In genomic region chr6:41607036-41607435, GRCh38 we compare ENCODE assay signal across 29 cellular contexts. TPM values are rescaled to one million over a fixed set of nuclear protein-coding genes. Genes with fewer than 3 reads are reported as not detected.
"Had no signal": no experiment of that assay in that cellular context is flagged by ENCODE, and none has a peak within 500 bp of the region (broad histone marks: within the 10 kb centered on the region; RNA-seq: fewer than 3 reads in every experiment).

No MANE protein-coding gene starts in this region.

- H3K36me3 ChIP-seq: neutrophil, ovary, right lobe of liver, sigmoid colon, stomach, thoracic aorta, thyroid gland, tibial nerve, upper lobe of left lung, vagina had no signal

- H3K27ac Mint-ChIP-seq: natural killer cell; nephron; progenitor cell of endocrine pancreas; stimulated activated memory B cell treated with anti-CD40 and anti-IgM and Interleukin-4, amounts not matched to agents 10 μg/mL and 1 μg/mL and 100 μg/mL, for 72 hours had no signal

- H3K27ac ChIP-seq: neutrophil, ovary, parathyroid adenoma, psoas muscle, right lobe of liver, sigmoid colon, stomach, thoracic aorta, thyroid gland, tibial nerve, upper lobe of left lung, vagina had no signal

- FAIRE-seq: small intestine, urothelium cell line had no signal

- H2AFZ ChIP-seq: parathyroid adenoma had no signal

- H3K36me3 Mint-ChIP-seq: naive thymus-derived CD4-positive, alpha-beta T cell; natural killer cell; stimulated activated memory B cell treated with anti-CD40 and anti-IgM and Interleukin-4, amounts not matched to agents 10 μg/mL and 1 μg/mL and 100 μg/mL, for 72 hours had no signal

- H3K9me3 Mint-ChIP-seq: natural killer cell; stimulated activated memory B cell treated with anti-CD40 and anti-IgM and Interleukin-4, amounts not matched to agents 10 μg/mL and 1 μg/mL and 100 μg/mL, for 72 hours had no signal

- H3K9ac ChIP-seq: parathyroid adenoma had no signal

- ATAC-seq: naive thymus-derived CD4-positive, alpha-beta T cell; natural killer cell; psoas muscle; right cardiac atrium; right lobe of liver; stimulated activated memory B cell treated with anti-CD40 and anti-IgM and Interleukin-4, amounts not matched to agents 10 μg/mL and 1 μg/mL and 100 μg/mL, for 72 hours; stimulated activated naive CD8-positive, alpha-beta T cell treated with anti-CD3 and anti-CD28 coated beads, Interleukin-15, Interleukin-2, amounts not matched to agents 100 U/mL and 50 U/mL, for 24 hours had no signal

- H3K27me3 ChIP-seq: ovary, right lobe of liver, sigmoid colon, thyroid gland, tibial nerve, upper lobe of left lung, vagina had no signal

- H3K4me3 ChIP-seq: ovary, psoas muscle, right lobe of liver, sigmoid colon, stomach, thoracic aorta, thyroid gland, tibial nerve, upper lobe of left lung, vagina had no signal

- H3K9me3 ChIP-seq: neutrophil, ovary, psoas muscle, right lobe of liver, sigmoid colon, stomach, thoracic aorta, thyroid gland, tibial nerve, upper lobe of left lung, vagina had no signal

- H3K79me2 ChIP-seq: parathyroid adenoma had no signal

- H3K4me3 Mint-ChIP-seq: naive thymus-derived CD4-positive, alpha-beta T cell; natural killer cell; nephron; stimulated activated memory B cell treated with anti-CD40 and anti-IgM and Interleukin-4, amounts not matched to agents 10 μg/mL and 1 μg/mL and 100 μg/mL, for 72 hours had no signal

- DNase-seq: naive thymus-derived CD4-positive, alpha-beta T cell; natural killer cell; nucleus accumbens; ovary; psoas muscle; right cardiac atrium; right lobe of liver; sigmoid colon; small intestine; stimulated activated CD4-positive, alpha-beta T cell treated with anti-CD3 and anti-CD28 coated beads, Interleukin-15, amount 100 ng/mL, for 24 hours; stimulated activated CD4-positive, alpha-beta T cell treated with anti-CD3 and anti-CD28 coated beads, Interleukin-2, amount 100 ng/mL, for 24 hours; stimulated activated CD4-positive, alpha-beta T cell treated with anti-CD3 and anti-CD28 coated beads, Interleukin-2, amount 100 ng/mL, for 48 hours; stimulated activated CD4-positive, alpha-beta T cell treated with anti-CD3 and anti-CD28 coated beads, Interleukin-4, amount 100 ng/mL, for 4 hours; stimulated activated CD8-positive, alpha-beta memory T cell treated with anti-CD3 and anti-CD28 coated beads, Interleukin-4, amount 100 ng/mL, for 48 hours; stimulated activated naive CD4-positive, alpha-beta T cell; stimulated activated naive CD8-positive, alpha-beta T cell treated with anti-CD3 and anti-CD28 coated beads, Interleukin-15, Interleukin-2, amounts not matched to agents 100 U/mL and 50 U/mL, for 24 hours; stomach; thyroid gland; trophoblast cell; upper lobe of left lung had no signal

RNA-seq across cellular contexts. Expression of gene MDFI, which starts 31.2 kb away (rescaled TPM):
- total RNA-seq: naive thymus-derived CD4-positive, alpha-beta T cell; natural killer cell had no signal
- polyA plus RNA-seq: naive thymus-derived CD4-positive, alpha-beta T cell had no signal
